ENCODE assay signal across 18 cellular contexts in the genomic region with DNA sequence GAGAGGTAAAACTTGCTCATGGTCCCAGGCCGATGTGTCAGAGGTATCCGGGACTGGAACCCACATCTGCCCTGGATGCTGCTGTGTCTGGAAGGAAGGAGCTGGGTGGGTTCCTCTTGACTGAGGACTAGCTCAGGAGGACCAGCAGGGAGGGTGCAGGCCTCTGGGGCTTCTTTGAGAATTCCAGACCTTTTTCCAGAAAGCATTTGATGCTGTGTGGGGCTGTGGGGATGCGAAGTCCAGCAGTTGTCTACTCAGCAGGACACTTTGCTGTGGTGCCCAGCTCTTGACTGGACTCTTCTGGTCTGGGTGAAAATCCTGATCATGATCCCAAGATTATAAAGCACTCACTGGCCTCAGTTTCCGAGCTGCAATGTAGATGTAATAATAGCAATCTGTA. TPM values are rescaled to one million over a fixed set of nuclear protein-coding genes. Genes with fewer than 3 reads are reported as not detected.
"Had no signal": no experiment of that assay in that cellular context is flagged by ENCODE, and none has a peak within 500 bp of the region (broad histone marks: within the 10 kb centered on the region; RNA-seq: fewer than 3 reads in every experiment).

No MANE protein-coding gene starts in this region.

- H3K27ac ChIP-seq: brain microvascular endothelial cell, neutrophil, tibial artery had no signal

- H3K9me3 ChIP-seq: neutrophil had no signal

- ATAC-seq: activated naive CD4-positive, alpha-beta T cell treated with anti-CD3 and anti-CD28 coated beads, Interleukin-2, amount 50 U/mL, for 72 hours; activated T-helper 17 cell treated with anti-CD3 and anti-CD28 coated beads, Interleukin-2, amount 50 U/mL, for 72 hours; left lobe of liver; stimulated activated naive CD8-positive, alpha-beta T cell treated with anti-CD3 and anti-CD28 coated beads, Interleukin-15, amount 100 ng/mL, for 72 hours had no signal

- H3K36me3 ChIP-seq: brain microvascular endothelial cell, neutrophil, tibial artery had no signal

- DNase-seq: activated CD4-positive, alpha-beta T cell treated with anti-CD3 and anti-CD28 coated beads, Interleukin-2, amount 50 U/mL, for 1 hour; activated T-cell treated with anti-CD3 and anti-CD28 coated beads for 4 hours; amygdala; brain microvascular endothelial cell; erythroblast; SHP77 treated with DMSO at 0.1 percent for 48 hours; stimulated activated CD4-positive, alpha-beta T cell treated with anti-CD3 and anti-CD28 coated beads, Interleukin-15, amount 100 ng/mL, for 24 hours; stimulated activated CD4-positive, alpha-beta T cell treated with anti-CD3 and anti-CD28 coated beads, Interleukin-4, amount 100 ng/mL, for 4 hours; stimulated activated naive CD8-positive, alpha-beta T cell treated with anti-CD3 and anti-CD28 coated beads, Interleukin-15, amount 100 ng/mL, for 72 hours had no signal

RNA-seq across cellular contexts. Expression of a gene that starts 1.7 kb away (rescaled TPM):
- total RNA-seq: activated CD8-positive, alpha-beta memory T cell treated with anti-CD3 and anti-CD28 coated beads for 36 hours; activated T-helper 17 cell treated with anti-CD3 and anti-CD28 coated beads, Interleukin-2, amount 50 U/mL, for 72 hours; endodermal cell; myocyte; progenitor cell of endocrine pancreas had no signal
